Comparison of ENCODE assay signal across 35 cellular contexts in the genomic region with DNA sequence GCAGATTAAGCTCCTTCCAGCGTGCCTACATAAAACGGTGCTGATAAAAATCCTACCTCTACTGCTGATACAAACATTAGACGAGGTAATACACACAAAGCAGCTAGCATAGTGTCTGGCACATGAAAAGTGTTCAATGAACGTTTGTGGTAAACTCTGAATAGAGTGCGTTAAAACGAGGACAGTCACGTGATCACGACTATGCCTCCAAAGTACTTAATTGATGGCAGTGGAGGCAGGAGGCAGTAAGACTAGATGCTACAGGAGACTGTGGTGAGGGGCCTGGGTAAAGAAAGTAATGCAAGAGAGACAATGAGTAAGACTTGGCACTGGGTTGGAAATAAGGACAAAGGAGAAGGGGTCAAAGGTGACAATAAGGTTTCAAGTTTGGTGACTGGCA. TPM values are rescaled to one million over a fixed set of nuclear protein-coding genes. Genes with fewer than 3 reads are reported as not detected.
"Had no signal": no experiment of that assay in that cellular context is flagged by ENCODE, and none has a peak within 500 bp of the region (broad histone marks: within the 10 kb centered on the region; RNA-seq: fewer than 3 reads in every experiment).

No MANE protein-coding gene starts in this region.

- FAIRE-seq: astrocyte, TTC549 had no signal

- H3K27me3 ChIP-seq: adrenal gland, body of pancreas, brain microvascular endothelial cell, breast epithelium had no signal

- H3K27ac ChIP-seq: adrenal gland, body of pancreas, brain microvascular endothelial cell, breast epithelium, VCaP had no signal

- H3K9me3 ChIP-seq: adrenal gland, body of pancreas, breast epithelium had no signal

- H3K4me1 ChIP-seq: adrenal gland, body of pancreas, breast epithelium had no signal

- ATAC-seq: activated CD8-positive, alpha-beta T cell treated with anti-CD3 and anti-CD28 coated beads for 36 hours; activated naive CD4-positive, alpha-beta T cell treated with anti-CD3 and anti-CD28 coated beads, Interleukin-2, amount 50 U/mL, for 72 hours; activated T-cell treated with anti-CD3 and anti-CD28 coated beads, Interleukin-2, amount 50 U/mL, for 4 hours; activated T-cell treated with anti-CD3 and anti-CD28 coated beads, Interleukin-2, amount 50 U/mL, for 72 hours; activated T-helper 17 cell treated with anti-CD3 and anti-CD28 coated beads, Interleukin-2, amount 50 U/mL, for 72 hours; body of pancreas had no signal

- H3K36me3 ChIP-seq: adrenal gland, brain microvascular endothelial cell, breast epithelium had no signal

- DNase-seq: activated B cell treated with CpG ODN at 0.5 μM for 24 hours; activated CD4-positive, alpha-beta memory T cell treated with anti-CD3 and anti-CD28 coated beads for 36 hours; activated CD4-positive, alpha-beta T cell treated with anti-CD3 and anti-CD28 coated beads for 4 hours; activated CD4-positive, alpha-beta T cell treated with anti-CD3 and anti-CD28 coated beads, Interleukin-2, amount 10 ng/mL, durations not matched to agents 24 days and 14 days; activated CD4-positive, alpha-beta T cell treated with anti-CD3 and anti-CD28 coated beads, Interleukin-2, amount 50 U/mL, for 1 hour; activated CD4-positive, alpha-beta T cell treated with anti-CD3 and anti-CD28 coated beads, Interleukin-2, amount 50 U/mL, for 4 hours; activated CD4-positive, CD25-positive, alpha-beta regulatory T cell treated with anti-CD3 and anti-CD28 coated beads, Interleukin-2, amount 50 U/mL, for 72 hours; activated CD8-positive, alpha-beta memory T cell treated with anti-CD3 and anti-CD28 coated beads, Interleukin-2, amount 50 U/mL, for 4 hours; activated CD8-positive, alpha-beta T cell treated with anti-CD3 and anti-CD28 coated beads for 36 hours; activated effector memory CD4-positive, alpha-beta T cell treated with anti-CD3 and anti-CD28 coated beads, Interleukin-2, amount 50 U/mL, for 16 hours; activated gamma-delta T cell treated with Interleukin-2 at 50 U/mL for 16 hours; activated naive CD4-positive, alpha-beta T cell; activated naive CD4-positive, alpha-beta T cell treated with anti-CD3 and anti-CD28 coated beads for 36 hours; activated naive CD4-positive, alpha-beta T cell treated with anti-CD3 and anti-CD28 coated beads, Interleukin-2, amount 50 U/mL, for 16 hours; activated naive CD8-positive, alpha-beta T cell treated with anti-CD3 and anti-CD28 coated beads for 36 hours; activated T-cell treated with anti-CD3 and anti-CD28 coated beads for 4 hours; activated T-cell treated with anti-CD3 and anti-CD28 coated beads, Interleukin-2, amount 50 U/mL, for 1 hour; activated T-cell treated with anti-CD3 and anti-CD28 coated beads, Interleukin-2, amount 50 U/mL, for 4 hours; activated T-cell treated with anti-CD3 and anti-CD28 coated beads, Interleukin-2, amount 50 U/mL, for 72 hours; adrenal gland; amniotic stem cell; aorta; body of pancreas; brain microvascular endothelial cell; central memory CD4-positive, alpha-beta T cell; T-helper 2 cell; T-helper 9 cell had no signal

- H3K4me3 ChIP-seq: adrenal gland, body of pancreas, breast epithelium had no signal

RNA-seq across cellular contexts. Expression of a gene that starts 32.1 kb away (rescaled TPM):
- total RNA-seq: activated B cell treated with CpG ODN at 0.5 μM for 24 hours; activated CD4-positive, alpha-beta memory T cell treated with anti-CD3 and anti-CD28 coated beads for 36 hours; activated CD4-positive, alpha-beta T cell treated with anti-CD3 and anti-CD28 coated beads, Interleukin-2, amount 10 ng/mL, durations not matched to agents 24 days and 14 days; activated CD8-positive, alpha-beta memory T cell treated with anti-CD3 and anti-CD28 coated beads for 36 hours; activated CD8-positive, alpha-beta T cell treated with anti-CD3 and anti-CD28 coated beads for 36 hours; activated naive CD4-positive, alpha-beta T cell treated with anti-CD3 and anti-CD28 coated beads for 36 hours; activated naive CD4-positive, alpha-beta T cell treated with anti-CD3 and anti-CD28 coated beads, Interleukin-2, amount 50 U/mL, for 72 hours; activated naive CD8-positive, alpha-beta T cell treated with anti-CD3 and anti-CD28 coated beads for 36 hours; activated T-cell treated with anti-CD3 and anti-CD28 coated beads, Interleukin-2, amount 50 U/mL, for 4 hours; activated T-cell treated with anti-CD3 and anti-CD28 coated beads, Interleukin-2, amount 50 U/mL, for 72 hours; activated T-helper 1 cell treated with anti-CD3 and anti-CD28 coated beads, Interleukin-12 subunit alpha, Interleukin-12 subunit beta, Interleukin-2, Interleukin-4 antibody, amounts not matched to agents 30 ng/mL and 10 ng/mL and 1 ng/mL, durations not matched to agents 14 hours and 24 hours and 36 hours; activated T-helper 17 cell treated with anti-CD3 and anti-CD28 coated beads, Interleukin-2, amount 50 U/mL, for 72 hours; astrocyte; body of pancreas had no signal
- polyA plus RNA-seq: aorta had no signal
